ENCODE assay signal across 6 cellular contexts in genomic region chr11:80538040-80538439, GRCh38.
"Had no signal": no experiment of that assay in that cellular context is flagged by ENCODE, and none has a peak within 500 bp of the region (broad histone marks: within the 10 kb centered on the region; RNA-seq: fewer than 3 reads in every experiment).

No MANE protein-coding gene starts in this region.

- DNase-seq: GDM1, GF-D8 had no signal

- FAIRE-seq: G401.6, GM12891, GM18507, GM19239 had no signal
